ENCODE assay signal across 1 cellular context in genomic region chr10:103703941-103704919, GRCh38.
TF ChIP-seq lines count a peak whose summit lies in the region.

No MANE protein-coding gene starts in this region.

TF ChIP-seq in WTC11, 78 proteins besides CTCF, POLR2A, EP300 and RAD21 (continued from another document):
- no peak for TF ChIP-seq AFF4 (CRISPR knock-in tag; IDR thresholded peaks at IDR 0.05; ENCODE audit: borderline replicate concordance)
- no peak for TF ChIP-seq RELA (CRISPR knock-in tag; IDR thresholded peaks at IDR 0.05; ENCODE audit: borderline replicate concordance)
- TF ChIP-seq ZNF416 (CRISPR knock-in tag; IDR thresholded peaks at IDR 0.05), result no peak
- no peak for TF ChIP-seq ATF6 (CRISPR knock-in tag; IDR thresholded peaks at IDR 0.05)
- no peak for TF ChIP-seq ZNF317 (CRISPR knock-in tag; IDR thresholded peaks at IDR 0.05; ENCODE audit: borderline replicate concordance, low read depth)
- TF ChIP-seq ZSCAN18 (CRISPR knock-in tag; IDR thresholded peaks at IDR 0.05), result no peak
- TF ChIP-seq ZNF671 (CRISPR knock-in tag; IDR thresholded peaks at IDR 0.05), result no peak
- no peak for TF ChIP-seq ZNF425 (CRISPR knock-in tag; conservative IDR thresholded peaks at IDR 0.05)
- TF ChIP-seq GTF2I (CRISPR knock-in tag; conservative IDR thresholded peaks at IDR 0.05), result no peak
- no peak for TF ChIP-seq ATF1 (CRISPR knock-in tag; IDR thresholded peaks at IDR 0.05)
- TF ChIP-seq E2F4 (CRISPR knock-in tag; IDR thresholded peaks at IDR 0.05; ENCODE audit: borderline replicate concordance, low read depth), result no peak
- no peak for TF ChIP-seq MAX (CRISPR knock-in tag; IDR thresholded peaks at IDR 0.05)
- TF ChIP-seq USF1 (CRISPR knock-in tag; IDR thresholded peaks at IDR 0.05), result no peak
